ENCODE assay signal across 8 cellular contexts in genomic region chr4:140003851-140004579, GRCh38.
DNase-seq lines count a peak whose midpoint lies in the region; TF ChIP-seq lines count a peak whose summit lies in the region.

No MANE protein-coding gene starts in this region.

- H3K4me3 Mint-ChIP-seq in activated CD4-positive, alpha-beta T cell treated with anti-CD3 and anti-CD28 coated beads, Interleukin-2, amount 10 ng/mL, durations not matched to agents 7 days and 5 days: no peak overlapping the region

- H3K4me3 ChIP-seq in AG04449 (ENCODE audit: low read depth, low read length): peak overlapping the region; percentile 46
- H3K4me3 ChIP-seq in SJCRH30: peak overlapping the region; percentile 32
- peak overlapping the region; percentile 24 to 45 for H3K4me3 ChIP-seq in foreskin fibroblast (ENCODE audit: low read depth in 1 of 2, low read length in 2 of 2)
- peak overlapping the region; percentile 30 for H3K4me3 ChIP-seq in ovary

- H3K36me3 ChIP-seq in SJCRH30 (no peaks in the 10 kb centered on the region), ovary (no peaks in the 10 kb centered on the region)

- intact Hi-C loops in ovary (cut with DNase I): no loop called here

- WGBS in ovary, 3 donors: 42 to 52% (median 44%) methylated on average over 7 of the region's 7 CpGs

- DNase-seq in AG04449 (ENCODE audit: low read depth, low spot score): no peak
- no peak for DNase-seq in SJCRH30
- no peak for DNase-seq in foreskin fibroblast
- DNase-seq in ovary: no peak
- no peak for DNase-seq in NCI-H226
- DNase-seq in NCI-H187 treated with DMSO at 0.1 percent for 48 hours (lab: John Stamatoyannopoulos, UW): no peak
- no peak for DNase-seq in RWPE1 (ENCODE audit: low spot score)
- no peak for DNase-seq in activated CD4-positive, alpha-beta T cell treated with anti-CD3 and anti-CD28 coated beads, Interleukin-2, amount 10 ng/mL, durations not matched to agents 7 days and 5 days

- H3K27me3 Mint-ChIP-seq in activated CD4-positive, alpha-beta T cell treated with anti-CD3 and anti-CD28 coated beads, Interleukin-2, amount 10 ng/mL, durations not matched to agents 7 days and 5 days: peaks cover under 1% of the 10 kb centered on the region

- H3K27me3 ChIP-seq in SJCRH30 (no peaks in the 10 kb centered on the region), ovary (no peaks in the 10 kb centered on the region)

- H3K27ac ChIP-seq in SJCRH30 (no peak overlapping the region; the same call in 1 of the 2 replicates), ovary (peak overlapping the region in 1 of 2 donors; percentile 18), RWPE1 (no peak overlapping the region)

- H3K9me3 Mint-ChIP-seq in activated CD4-positive, alpha-beta T cell treated with anti-CD3 and anti-CD28 coated beads, Interleukin-2, amount 10 ng/mL, durations not matched to agents 7 days and 5 days: no peaks in the 10 kb centered on the region

- no peak overlapping the region for H3K27ac Mint-ChIP-seq in activated CD4-positive, alpha-beta T cell treated with anti-CD3 and anti-CD28 coated beads, Interleukin-2, amount 10 ng/mL, durations not matched to agents 7 days and 5 days

- CTCF ChIA-PET in AG04449 (lab: Yijun Ruan, JAX) (interaction anchor here (0.8 to 1.5 kb wide), 5 partner anchors 234 to 348 kb away, joined by 3 to 9 read pairs (median 4); no protein-coding TSS in a partner anchor), RWPE1 (lab: Yijun Ruan, JAX) (interaction anchor here (0.5 kb wide), 1 partner anchor 322 kb away, joined by 3 read pairs; no protein-coding TSS in a partner anchor)
- CTCF ChIA-PET in activated CD4-positive, alpha-beta T cell treated with anti-CD3 and anti-CD28 coated beads, Interleukin-2, amount 10 ng/mL, durations not matched to agents 7 days and 5 days (lab: Charles Lee): no interaction called here

- POLR2A ChIA-PET in AG04449 (lab: Yijun Ruan, JAX) (no interaction called here), RWPE1 (lab: Yijun Ruan, JAX; ENCODE audit: low non-redundant PET) (no interaction called here)
- POLR2A ChIA-PET in activated CD4-positive, alpha-beta T cell treated with anti-CD3 and anti-CD28 coated beads, Interleukin-2, amount 10 ng/mL, durations not matched to agents 7 days and 5 days (lab: Charles Lee): no interaction called here

- no peak for TF ChIP-seq EP300 in ovary (IDR thresholded peaks at IDR 0.05)

- H3K4me1 ChIP-seq in SJCRH30 (0 out of 2 replicates have a peak, but pooled peaks cover 3% of the 10 kb centered on the region), ovary (ENCODE audit: insufficient read depth) (peaks cover 8% of the 10 kb centered on the region)

- H3K36me3 Mint-ChIP-seq in activated CD4-positive, alpha-beta T cell treated with anti-CD3 and anti-CD28 coated beads, Interleukin-2, amount 10 ng/mL, durations not matched to agents 7 days and 5 days (ENCODE audit: low read depth): no peaks in the 10 kb centered on the region

- no peak for TF ChIP-seq CTCF in AG04449 (IDR thresholded peaks at IDR 0.05; ENCODE audit: insufficient read depth, low read length, missing control alignments)
- TF ChIP-seq CTCF in foreskin fibroblast (IDR thresholded peaks at IDR 0.05; ENCODE audit: low read depth, low read length): no peak
- TF ChIP-seq CTCF in ovary (IDR thresholded peaks at IDR 0.05): no peak
- no peak for TF ChIP-seq CTCF in RWPE1 (conservative IDR thresholded peaks at IDR 0.05; ENCODE audit: low read depth)

- TF ChIP-seq POLR2A in ovary (IDR thresholded peaks at IDR 0.05): no peak

- no peaks in the 10 kb centered on the region for H3K9me3 ChIP-seq in SJCRH30 (replicated peaks)
- no peaks in the 10 kb centered on the region for H3K9me3 ChIP-seq in ovary

- no peaks in the 10 kb centered on the region for H3K4me1 Mint-ChIP-seq in activated CD4-positive, alpha-beta T cell treated with anti-CD3 and anti-CD28 coated beads, Interleukin-2, amount 10 ng/mL, durations not matched to agents 7 days and 5 days
